Comparison of ENCODE assay signal across 1 cellular context in genomic region chr4:103567591-103567990, GRCh38.
TF ChIP-seq lines count a peak whose summit lies in the region.

No MANE protein-coding gene starts in this region.

TF ChIP-seq in GM23338, 12 proteins besides CTCF, POLR2A, EP300 and RAD21 (continued from another document):
- TF ChIP-seq ZNF462 (CRISPR knock-in tag; IDR thresholded peaks at IDR 0.05) (no peak), CREB1 (CRISPR knock-in tag; IDR thresholded peaks at IDR 0.05; ENCODE audit: low read depth) (no peak), STAT1 (IDR thresholded peaks at IDR 0.05; ENCODE audit: unreplicated experiment) (no peak), EZH2 (IDR thresholded peaks at IDR 0.05; ENCODE audit: low read depth, unreplicated experiment) (no peak)
